In genomic region chr4:88794087-88794486, GRCh38 we compare ENCODE assay signal across 24 cellular contexts.
DNase-seq lines count a peak whose midpoint lies in the region; ATAC-seq, FAIRE-seq and TF ChIP-seq lines count a peak whose summit lies in the region.
"Had no signal": no experiment of that assay in that cellular context is flagged by ENCODE, and none has a peak within 500 bp of the region (broad histone marks: within the 10 kb centered on the region; RNA-seq: fewer than 3 reads in every experiment).

No MANE protein-coding gene starts in this region.

- no peak overlapping the region for H3K23ac ChIP-seq in IMR-90 (ENCODE audit: low read depth, low read length)

- peaks cover 10 to 12% of the 10 kb centered on the region in 2 experiments; a peak in 3 of 4 replicates for H3K79me1 ChIP-seq in IMR-90 (ENCODE audit: low read depth in 1 of 2, low read length in 2 of 2)

- CTCF ChIA-PET in IMR-90 (lab: Yijun Ruan, JAX): no interaction called here
- CTCF ChIA-PET in K562 (lab: Yijun Ruan, JAX; ENCODE audit: low intra/inter-chr PET ratio): no interaction called here

- FAIRE-seq in K562 (lab: Jason Lieb, UNC): no peak
- FAIRE-seq: D721Med, H54 had no signal

- H2BK20ac ChIP-seq in IMR-90 (ENCODE audit: low read depth, low read length): no peak overlapping the region

- H3K18ac ChIP-seq in IMR-90 (ENCODE audit: low read depth, low read length): no peak overlapping the region

- H3K27ac ChIP-seq in ACC112 (ENCODE audit: low read depth, low read length) (peak overlapping the region; percentile 93), IMR-90 (ENCODE audit: insufficient read depth, low read length) (no peak overlapping the region), K562 (ENCODE audit: extremely low read depth, low read depth, low read length) (no peak overlapping the region), smooth muscle cell (ENCODE audit: low read depth) (peak overlapping the region; percentile 95)
- H3K27ac ChIP-seq: 22Rv1; BLaER1 treated with 17β-estradiol and CSF1 and Interleukin-3, amounts not matched to agents 10 nM and 100 nM; GM23248 had no signal

- no peaks in the 10 kb centered on the region for H3K9me3 ChIP-seq in IMR-90 (ENCODE audit: control insufficient read depth, insufficient read depth, low read length)
- H3K9me3 ChIP-seq in K562 (replicated peaks; ENCODE audit: control insufficient read depth, insufficient read depth, low read depth, low read length): no peaks in the 10 kb centered on the region
- no peaks in the 10 kb centered on the region for H3K9me3 ChIP-seq in smooth muscle cell (replicated peaks; ENCODE audit: low read depth)
- H3K9me3 ChIP-seq: BE2C, HAP-1 had no signal

- no peak overlapping the region for H2AK5ac ChIP-seq in IMR-90 (ENCODE audit: low read depth, low read length)

- H3K79me2 ChIP-seq in ACC112 (ENCODE audit: control insufficient read depth, insufficient read depth, low read length, unreplicated experiment): no peaks in the 10 kb centered on the region
- H3K79me2 ChIP-seq in K562 (ENCODE audit: control insufficient read depth, insufficient read depth, low read length): no peaks in the 10 kb centered on the region
- no peaks in the 10 kb centered on the region for H3K79me2 ChIP-seq in smooth muscle cell (ENCODE audit: low read depth)

- dilution Hi-C loops in IMR-90 (cut with HindIII; ENCODE audit: low sequenced_read_pairs, unreplicated experiment): no loop called here

- TF ChIP-seq CTCF in IMR-90 (conservative IDR thresholded peaks at IDR 0.05; ENCODE audit: low read depth, low read length) (no peak), K562 (IDR thresholded peaks at IDR 0.05 in 2 of 3, conservative IDR thresholded peaks at IDR 0.05 in 1 of 3; ENCODE audit: insufficient read depth in 2 of 3, low read depth in 1 of 3, low read length in 3 of 3) (no peak), smooth muscle cell (IDR thresholded peaks at IDR 0.05; ENCODE audit: borderline replicate concordance, insufficient read depth, poor library complexity, severe bottlenecking) (no peak)

- no peak overlapping the region for H4K5ac ChIP-seq in IMR-90 (ENCODE audit: low read depth, low read length)

- H3K9ac ChIP-seq in IMR-90 (ENCODE audit: low read depth, low read length): no peak overlapping the region
- no peak overlapping the region for H3K9ac ChIP-seq in K562 (ENCODE audit: insufficient read depth in 1 of 2, low read depth in 2 of 2, low read length in 2 of 2)
- no peak overlapping the region for H3K9ac ChIP-seq in smooth muscle cell (ENCODE audit: low read depth)
- H3K9ac ChIP-seq: BLaER1 treated with 17β-estradiol and CSF1 and Interleukin-3, amounts not matched to agents 10 nM and 100 nM; GM23248 had no signal

- POLR2A ChIA-PET in IMR-90 (lab: Charles Lee; ENCODE audit: unreplicated experiment) (no interaction called here), K562 (lab: Yijun Ruan, JAX) (no interaction called here)

- no peak overlapping the region for H4K8ac ChIP-seq in IMR-90 (ENCODE audit: low read depth in 2 of 2, low read length in 2 of 2)

- no peak overlapping the region for H3K4ac ChIP-seq in IMR-90 (ENCODE audit: low read depth, low read length)

- peaks cover 16% of the 10 kb centered on the region for H3F3A ChIP-seq in smooth muscle cell (ENCODE audit: low read depth)

- BruUV-seq in IMR-90 (replicated peaks; lab: Mats Ljungman, UMichigan) (no TSS peak), K562 (replicated peaks; lab: Mats Ljungman, UMichigan) (no TSS peak)

- H3K14ac ChIP-seq in IMR-90 (replicated peaks; ENCODE audit: low read depth, low read length): no peak overlapping the region

- no peak for DNase-seq in IMR-90
- no peak for DNase-seq in K562 (ENCODE audit: extremely low read depth in 1 of 4, low spot score in 3 of 4)
- no peak for DNase-seq in smooth muscle cell (lab: John Stamatoyannopoulos, UW; ENCODE audit: unreplicated experiment)
- no peak for DNase-seq in activated CD8-positive, alpha-beta memory T cell treated with anti-CD3 and anti-CD28 coated beads, Interleukin-2, amount 50 U/mL, for 4 hours
- no peak for DNase-seq in hippocampal formation (lab: John Stamatoyannopoulos, UW)
- DNase-seq in NCI-H146 treated with DMSO at 0.1 percent for 48 hours (lab: John Stamatoyannopoulos, UW; ENCODE audit: unreplicated experiment): no peak
- DNase-seq: ACHN; AML-193; BE2C; CD4-positive, alpha-beta T cell; CD8-positive, alpha-beta memory T cell; DMS 273 treated with DMSO at 0.1 percent for 48 hours; DMS79; EL; GDM1; GM23248; HFFc6 had no signal

- no peaks in the 10 kb centered on the region for H3K27me3 ChIP-seq in ACC112 (ENCODE audit: insufficient read depth, low read length)
- no peaks in the 10 kb centered on the region for H3K27me3 ChIP-seq in IMR-90 (ENCODE audit: control insufficient read depth, insufficient read depth, low read length)
- H3K27me3 ChIP-seq in K562 (ENCODE audit: control insufficient read depth in 2 of 2, insufficient read depth in 2 of 2, low read length in 2 of 2): no peaks in the 10 kb centered on the region
- H3K27me3 ChIP-seq in smooth muscle cell (ENCODE audit: low read depth): no peaks in the 10 kb centered on the region
- H3K27me3 ChIP-seq: BE2C; BLaER1 treated with 17β-estradiol and CSF1 and Interleukin-3, amounts not matched to agents 10 nM and 100 nM had no signal

- no peak overlapping the region for H2AFZ ChIP-seq in ACC112 (ENCODE audit: low read length, unreplicated experiment)
- no peak overlapping the region for H2AFZ ChIP-seq in IMR-90 (replicated peaks; ENCODE audit: low read length, poor library complexity)
- H2AFZ ChIP-seq in K562 (ENCODE audit: low read depth, low read length): no peak overlapping the region
- no peak overlapping the region for H2AFZ ChIP-seq in smooth muscle cell (ENCODE audit: low read depth)
- H2AFZ ChIP-seq: GM23248 had no signal

- no peak overlapping the region for H2BK5ac ChIP-seq in IMR-90 (ENCODE audit: low read depth, low read length, poor library complexity, severe bottlenecking)

- H3K4me3 ChIP-seq in ACC112 (ENCODE audit: low read depth, low read length) (no peak overlapping the region), IMR-90 (ENCODE audit: insufficient read depth, low read depth, low read length) (no peak overlapping the region), K562 (no peak overlapping the region), smooth muscle cell (no peak overlapping the region)
- H3K4me3 ChIP-seq: BLaER1 treated with 17β-estradiol and CSF1 and Interleukin-3, amounts not matched to agents 10 nM and 100 nM; GM12878; GM23248; HAP-1 had no signal

- WGBS in IMR-90 (ENCODE audit: extremely low coverage in 2 of 2, insufficient read length in 1 of 2), 2 experiments: no CpG with 5 or more reads among the region's 2 CpGs
- 94% methylated on average over 2 of the region's 2 CpGs for WGBS in K562 (ENCODE audit: insufficient coverage, low coverage, missing lambda C conversion rate)
- WGBS in smooth muscle cell (ENCODE audit: low lambda C conversion rate): 92% methylated on average over 2 of the region's 2 CpGs

- H3K9me1 ChIP-seq in IMR-90 (ENCODE audit: insufficient read depth, low read length) (peaks cover 4% of the 10 kb centered on the region; the same call in 1 of the 2 replicates), K562 (ENCODE audit: control insufficient read depth, insufficient read depth, low read length) (no peaks in the 10 kb centered on the region)

- TF ChIP-seq RAD21 in IMR-90 (IDR thresholded peaks at IDR 0.05; ENCODE audit: low read length) (no peak), K562 (CRISPR knock-in tag; conservative IDR thresholded peaks at IDR 0.05 in 1 of 2, IDR thresholded peaks at IDR 0.05 in 1 of 2) (no peak)

- H2BK15ac ChIP-seq in IMR-90 (ENCODE audit: low read depth, low read length): no peak overlapping the region

- no peak for ATAC-seq in IMR-90 (ENCODE audit: low read depth)
- ATAC-seq in K562: no peak

- H3K36me3 ChIP-seq in ACC112 (ENCODE audit: insufficient read depth, low read length) (peaks cover 3% of the 10 kb centered on the region; the same call in 1 of the 2 replicates), IMR-90 (ENCODE audit: control insufficient read depth, insufficient read depth, low read length) (peaks cover 5% of the 10 kb centered on the region), K562 (ENCODE audit: control insufficient read depth, insufficient read depth, low read length) (peaks cover 5% of the 10 kb centered on the region; the same call in 1 of the 3 replicates), smooth muscle cell (ENCODE audit: low read depth) (no peaks in the 10 kb centered on the region)
- H3K36me3 ChIP-seq: BE2C, HAP-1 had no signal

- no peak overlapping the region for H3K56ac ChIP-seq in IMR-90 (ENCODE audit: extremely low read depth, insufficient read depth, low read length)

- no peak overlapping the region for H2BK120ac ChIP-seq in IMR-90 (ENCODE audit: low read depth, low read length)

- H4K20me1 ChIP-seq in IMR-90 (ENCODE audit: insufficient read depth, low read length) (no peaks in the 10 kb centered on the region), K562 (replicated peaks; ENCODE audit: control insufficient read depth, insufficient read depth, low read length) (no peaks in the 10 kb centered on the region), smooth muscle cell (ENCODE audit: low read depth) (no peaks in the 10 kb centered on the region)

- intact Hi-C loops in IMR-90 (cut with micrococcal nuclease): loop anchor here (5.0 kb wide), 1 partner anchor 87 kb away; no protein-coding TSS in a partner anchor
- intact Hi-C loops in K562 (cut with micrococcal nuclease): loop anchor here (5.0 to 10.0 kb wide), 2 partner anchors 87 to 119 kb away; no protein-coding TSS in a partner anchor

- peaks cover 35% of the 10 kb centered on the region for H3K4me1 ChIP-seq in ACC112 (ENCODE audit: control insufficient read depth, insufficient read depth, low read length, unreplicated experiment)
- peaks cover 6% of the 10 kb centered on the region; the same call in 1 of the 2 replicates for H3K4me1 ChIP-seq in IMR-90 (ENCODE audit: control insufficient read depth, insufficient read depth, low read length)
- H3K4me1 ChIP-seq in K562 (replicated peaks in 1 of 2; ENCODE audit: control insufficient read depth in 2 of 2, insufficient read depth in 2 of 2, low read length in 2 of 2): no peaks in the 10 kb centered on the region
- H3K4me1 ChIP-seq in smooth muscle cell (ENCODE audit: low read depth): peaks cover 13% of the 10 kb centered on the region
- H3K4me1 ChIP-seq: BE2C had no signal

- H4K91ac ChIP-seq in IMR-90 (ENCODE audit: insufficient read depth, low read depth, low read length): no peak overlapping the region

- in situ Hi-C loops in IMR-90 (cut with MboI; ENCODE audit: low sequenced_read_pairs) (no loop called here), K562 (cut with MboI) (no loop called here)

- no peak overlapping the region for H2AK9ac ChIP-seq in IMR-90 (replicated peaks; ENCODE audit: low read depth, low read length, poor library complexity)

- TF ChIP-seq POLR2A in IMR-90 (IDR thresholded peaks at IDR 0.05; ENCODE audit: low read depth, low read length) (no peak), K562 (conservative IDR thresholded peaks at IDR 0.05) (no peak)

- TF ChIP-seq EP300 in K562 (IDR thresholded peaks at IDR 0.05; ENCODE audit: low read length): no peak

- H3K4me2 ChIP-seq in IMR-90 (ENCODE audit: low read depth, low read length) (no peak overlapping the region), K562 (ENCODE audit: insufficient read depth, low read length) (no peak overlapping the region), smooth muscle cell (no peak overlapping the region)
- H3K4me2 ChIP-seq: BLaER1 treated with 17β-estradiol and CSF1 and Interleukin-3, amounts not matched to agents 10 nM and 100 nM had no signal

Comparison
In these comparisons a context has a peak if more than half of its experiments do, and no peak if none do; other contexts are left out.
1. H3K27ac ChIP-seq: peak in ACC112 (single experiment) and smooth muscle cell (single experiment); none in IMR-90 (single experiment) and K562 (single experiment).